In genomic region chr21:36069713-36070573, GRCh38 we compare ENCODE assay signal across 1 cellular context.
A peak's percentile ranks its signal among the peaks of the same experiment; 100 is the strongest.
TF ChIP-seq lines count a peak whose summit lies in the region.

Gene CBR1, plus strand, starts transcription at chr21:36070024. Its CDS starts 92 bp downstream, at chr21:36070116.

TF ChIP-seq in HepG2, 621 proteins besides CTCF, POLR2A, EP300 and RAD21 (continued from another document and continues in another):
- no peak for TF ChIP-seq CERS6 (CRISPR knock-in tag; IDR thresholded peaks at IDR 0.05)
- peak; percentile 39; the same call in 1 of the 2 replicates for TF ChIP-seq HES4 (CRISPR knock-in tag; IDR thresholded peaks at IDR 0.05; ENCODE audit: borderline replicate concordance)
- TF ChIP-seq, protein P1, sequence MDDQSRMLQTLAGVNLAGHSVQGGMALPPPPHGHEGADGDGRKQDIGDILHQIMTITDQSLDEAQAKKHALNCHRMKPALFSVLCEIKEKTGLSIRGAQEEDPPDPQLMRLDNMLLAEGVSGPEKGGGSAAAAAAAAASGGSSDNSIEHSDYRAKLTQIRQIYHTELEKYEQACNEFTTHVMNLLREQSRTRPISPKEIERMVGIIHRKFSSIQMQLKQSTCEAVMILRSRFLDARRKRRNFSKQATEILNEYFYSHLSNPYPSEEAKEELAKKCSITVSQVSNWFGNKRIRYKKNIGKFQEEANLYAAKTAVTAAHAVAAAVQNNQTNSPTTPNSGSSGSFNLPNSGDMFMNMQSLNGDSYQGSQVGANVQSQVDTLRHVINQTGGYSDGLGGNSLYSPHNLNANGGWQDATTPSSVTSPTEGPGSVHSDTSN (CRISPR knock-in tag; IDR thresholded peaks at IDR 0.05; ENCODE audit: borderline replicate concordance): no peak
- no peak for TF ChIP-seq HOXA7 (CRISPR knock-in tag; IDR thresholded peaks at IDR 0.05)
- TF ChIP-seq ZNF251 (CRISPR knock-in tag; IDR thresholded peaks at IDR 0.05): no peak
- no peak for TF ChIP-seq ZNF296 (CRISPR knock-in tag; conservative IDR thresholded peaks at IDR 0.05)
- TF ChIP-seq FOXJ3 (CRISPR knock-in tag; IDR thresholded peaks at IDR 0.05; ENCODE audit: borderline replicate concordance): no peak
- TF ChIP-seq ZNF7 (CRISPR knock-in tag; IDR thresholded peaks at IDR 0.05): no peak
- peak; percentile 23; the same call in 1 of the 2 replicates for TF ChIP-seq THAP9 (CRISPR knock-in tag; IDR thresholded peaks at IDR 0.05; ENCODE audit: borderline replicate concordance)
- no peak for TF ChIP-seq ARNT2 (CRISPR knock-in tag; IDR thresholded peaks at IDR 0.05; ENCODE audit: low read depth)
- TF ChIP-seq, protein P2, sequence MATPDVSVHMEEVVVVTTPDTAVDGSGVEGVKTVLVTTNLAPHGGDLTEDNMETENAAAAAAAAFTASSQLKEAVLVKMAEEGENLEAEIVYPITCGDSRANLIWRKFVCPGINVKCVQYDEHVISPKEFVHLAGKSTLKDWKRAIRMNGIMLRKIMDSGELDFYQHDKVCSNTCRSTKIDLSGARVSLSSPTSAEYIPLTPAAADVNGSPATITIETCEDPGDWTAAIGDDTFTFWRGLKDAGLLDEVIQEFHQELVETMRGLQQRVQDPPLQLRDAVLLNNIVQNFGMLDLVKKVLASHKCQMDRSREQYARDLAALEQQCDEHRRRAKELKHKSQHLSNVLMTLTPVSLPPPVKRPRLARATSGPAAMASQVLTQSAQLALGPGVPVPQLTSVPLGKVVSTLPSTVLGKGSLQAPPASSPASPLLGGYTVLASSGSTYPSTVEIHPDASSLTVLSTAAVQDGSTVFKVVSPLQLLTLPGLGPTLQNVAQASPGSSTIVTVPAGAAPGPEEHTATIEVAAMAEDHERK (CRISPR knock-in tag; IDR thresholded peaks at IDR 0.05; ENCODE audit: low read depth): no peak
- no peak for TF ChIP-seq ZNF33A (CRISPR knock-in tag; IDR thresholded peaks at IDR 0.05; ENCODE audit: borderline replicate concordance)
- TF ChIP-seq ZNF547 (CRISPR knock-in tag; IDR thresholded peaks at IDR 0.05): no peak
- TF ChIP-seq, protein P3, sequence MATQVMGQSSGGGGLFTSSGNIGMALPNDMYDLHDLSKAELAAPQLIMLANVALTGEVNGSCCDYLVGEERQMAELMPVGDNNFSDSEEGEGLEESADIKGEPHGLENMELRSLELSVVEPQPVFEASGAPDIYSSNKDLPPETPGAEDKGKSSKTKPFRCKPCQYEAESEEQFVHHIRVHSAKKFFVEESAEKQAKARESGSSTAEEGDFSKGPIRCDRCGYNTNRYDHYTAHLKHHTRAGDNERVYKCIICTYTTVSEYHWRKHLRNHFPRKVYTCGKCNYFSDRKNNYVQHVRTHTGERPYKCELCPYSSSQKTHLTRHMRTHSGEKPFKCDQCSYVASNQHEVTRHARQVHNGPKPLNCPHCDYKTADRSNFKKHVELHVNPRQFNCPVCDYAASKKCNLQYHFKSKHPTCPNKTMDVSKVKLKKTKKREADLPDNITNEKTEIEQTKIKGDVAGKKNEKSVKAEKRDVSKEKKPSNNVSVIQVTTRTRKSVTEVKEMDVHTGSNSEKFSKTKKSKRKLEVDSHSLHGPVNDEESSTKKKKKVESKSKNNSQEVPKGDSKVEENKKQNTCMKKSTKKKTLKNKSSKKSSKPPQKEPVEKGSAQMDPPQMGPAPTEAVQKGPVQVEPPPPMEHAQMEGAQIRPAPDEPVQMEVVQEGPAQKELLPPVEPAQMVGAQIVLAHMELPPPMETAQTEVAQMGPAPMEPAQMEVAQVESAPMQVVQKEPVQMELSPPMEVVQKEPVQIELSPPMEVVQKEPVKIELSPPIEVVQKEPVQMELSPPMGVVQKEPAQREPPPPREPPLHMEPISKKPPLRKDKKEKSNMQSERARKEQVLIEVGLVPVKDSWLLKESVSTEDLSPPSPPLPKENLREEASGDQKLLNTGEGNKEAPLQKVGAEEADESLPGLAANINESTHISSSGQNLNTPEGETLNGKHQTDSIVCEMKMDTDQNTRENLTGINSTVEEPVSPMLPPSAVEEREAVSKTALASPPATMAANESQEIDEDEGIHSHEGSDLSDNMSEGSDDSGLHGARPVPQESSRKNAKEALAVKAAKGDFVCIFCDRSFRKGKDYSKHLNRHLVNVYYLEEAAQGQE (IDR thresholded peaks at IDR 0.05; ENCODE audit: borderline replicate concordance in 1 of 2, low read depth in 1 of 2, low read length in 2 of 2): peak in 1 of 2 experiments; percentile 23; a peak in 1 of 4 replicates
- 0 out of 2 replicates have a peak, but pooled peaks have one; percentile 37 for TF ChIP-seq BRD4 (CRISPR knock-in tag; IDR thresholded peaks at IDR 0.05)
- no peak for TF ChIP-seq ZBTB7B (CRISPR knock-in tag; IDR thresholded peaks at IDR 0.05)
- no peak for TF ChIP-seq ZNF746 (CRISPR knock-in tag; IDR thresholded peaks at IDR 0.05)
- TF ChIP-seq ZNF737 (CRISPR knock-in tag; IDR thresholded peaks at IDR 0.05; ENCODE audit: borderline replicate concordance): no peak
- peak; percentile 71; the same call in 1 of the 2 replicates for TF ChIP-seq ZNF543 (CRISPR knock-in tag; IDR thresholded peaks at IDR 0.05)
- no peak for TF ChIP-seq IRF2 (CRISPR knock-in tag; IDR thresholded peaks at IDR 0.05)
- TF ChIP-seq SP5 (CRISPR knock-in tag; IDR thresholded peaks at IDR 0.05; ENCODE audit: borderline replicate concordance, low read depth): peak; percentile 37
- TF ChIP-seq, protein P4, sequence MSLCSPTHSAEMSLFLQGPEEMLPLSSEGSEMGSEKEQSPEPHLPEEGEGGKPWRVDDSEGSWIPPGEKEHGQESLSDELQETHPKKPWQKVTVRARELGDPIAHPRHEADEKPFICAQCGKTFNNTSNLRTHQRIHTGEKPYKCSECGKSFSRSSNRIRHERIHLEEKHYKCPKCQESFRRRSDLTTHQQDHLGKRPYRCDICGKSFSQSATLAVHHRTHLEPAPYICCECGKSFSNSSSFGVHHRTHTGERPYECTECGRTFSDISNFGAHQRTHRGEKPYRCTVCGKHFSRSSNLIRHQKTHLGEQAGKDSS (CRISPR knock-in tag; IDR thresholded peaks at IDR 0.05; ENCODE audit: borderline replicate concordance, low read depth): no peak
- TF ChIP-seq ZNF839 (CRISPR knock-in tag; IDR thresholded peaks at IDR 0.05; ENCODE audit: borderline replicate concordance): no peak
- no peak for TF ChIP-seq ZZZ3 (CRISPR knock-in tag; IDR thresholded peaks at IDR 0.05; ENCODE audit: borderline replicate concordance)
- TF ChIP-seq ZNF841 (CRISPR knock-in tag; IDR thresholded peaks at IDR 0.05; ENCODE audit: borderline replicate concordance): no peak
- TF ChIP-seq KDM5A (IDR thresholded peaks at IDR 0.05; ENCODE audit: borderline replicate concordance, low read length): no peak
- TF ChIP-seq SNAPC2 (CRISPR knock-in tag; IDR thresholded peaks at IDR 0.05): no peak
- no peak for TF ChIP-seq TBL1XR1 (IDR thresholded peaks at IDR 0.05; ENCODE audit: borderline replicate concordance, low read length, partially characterized antibody)
- TF ChIP-seq ZNF382 (CRISPR knock-in tag; IDR thresholded peaks at IDR 0.05; ENCODE audit: borderline replicate concordance): no peak
- no peak for TF ChIP-seq RFX1 (IDR thresholded peaks at IDR 0.05)
- TF ChIP-seq FOSL1 (CRISPR knock-in tag; IDR thresholded peaks at IDR 0.05; ENCODE audit: borderline replicate concordance): no peak
- no peak for TF ChIP-seq TEAD3 (CRISPR knock-in tag; optimal IDR thresholded peaks at IDR 0.05; ENCODE audit: borderline replicate concordance)
- TF ChIP-seq ZNF605 (CRISPR knock-in tag; IDR thresholded peaks at IDR 0.05): 0 out of 2 replicates have a peak, but pooled peaks have one; percentile 15
- TF ChIP-seq ATRX (CRISPR knock-in tag; IDR thresholded peaks at IDR 0.05; ENCODE audit: borderline replicate concordance): no peak
- no peak for TF ChIP-seq GLMP (CRISPR knock-in tag; IDR thresholded peaks at IDR 0.05; ENCODE audit: borderline replicate concordance)
- TF ChIP-seq, protein P5, sequence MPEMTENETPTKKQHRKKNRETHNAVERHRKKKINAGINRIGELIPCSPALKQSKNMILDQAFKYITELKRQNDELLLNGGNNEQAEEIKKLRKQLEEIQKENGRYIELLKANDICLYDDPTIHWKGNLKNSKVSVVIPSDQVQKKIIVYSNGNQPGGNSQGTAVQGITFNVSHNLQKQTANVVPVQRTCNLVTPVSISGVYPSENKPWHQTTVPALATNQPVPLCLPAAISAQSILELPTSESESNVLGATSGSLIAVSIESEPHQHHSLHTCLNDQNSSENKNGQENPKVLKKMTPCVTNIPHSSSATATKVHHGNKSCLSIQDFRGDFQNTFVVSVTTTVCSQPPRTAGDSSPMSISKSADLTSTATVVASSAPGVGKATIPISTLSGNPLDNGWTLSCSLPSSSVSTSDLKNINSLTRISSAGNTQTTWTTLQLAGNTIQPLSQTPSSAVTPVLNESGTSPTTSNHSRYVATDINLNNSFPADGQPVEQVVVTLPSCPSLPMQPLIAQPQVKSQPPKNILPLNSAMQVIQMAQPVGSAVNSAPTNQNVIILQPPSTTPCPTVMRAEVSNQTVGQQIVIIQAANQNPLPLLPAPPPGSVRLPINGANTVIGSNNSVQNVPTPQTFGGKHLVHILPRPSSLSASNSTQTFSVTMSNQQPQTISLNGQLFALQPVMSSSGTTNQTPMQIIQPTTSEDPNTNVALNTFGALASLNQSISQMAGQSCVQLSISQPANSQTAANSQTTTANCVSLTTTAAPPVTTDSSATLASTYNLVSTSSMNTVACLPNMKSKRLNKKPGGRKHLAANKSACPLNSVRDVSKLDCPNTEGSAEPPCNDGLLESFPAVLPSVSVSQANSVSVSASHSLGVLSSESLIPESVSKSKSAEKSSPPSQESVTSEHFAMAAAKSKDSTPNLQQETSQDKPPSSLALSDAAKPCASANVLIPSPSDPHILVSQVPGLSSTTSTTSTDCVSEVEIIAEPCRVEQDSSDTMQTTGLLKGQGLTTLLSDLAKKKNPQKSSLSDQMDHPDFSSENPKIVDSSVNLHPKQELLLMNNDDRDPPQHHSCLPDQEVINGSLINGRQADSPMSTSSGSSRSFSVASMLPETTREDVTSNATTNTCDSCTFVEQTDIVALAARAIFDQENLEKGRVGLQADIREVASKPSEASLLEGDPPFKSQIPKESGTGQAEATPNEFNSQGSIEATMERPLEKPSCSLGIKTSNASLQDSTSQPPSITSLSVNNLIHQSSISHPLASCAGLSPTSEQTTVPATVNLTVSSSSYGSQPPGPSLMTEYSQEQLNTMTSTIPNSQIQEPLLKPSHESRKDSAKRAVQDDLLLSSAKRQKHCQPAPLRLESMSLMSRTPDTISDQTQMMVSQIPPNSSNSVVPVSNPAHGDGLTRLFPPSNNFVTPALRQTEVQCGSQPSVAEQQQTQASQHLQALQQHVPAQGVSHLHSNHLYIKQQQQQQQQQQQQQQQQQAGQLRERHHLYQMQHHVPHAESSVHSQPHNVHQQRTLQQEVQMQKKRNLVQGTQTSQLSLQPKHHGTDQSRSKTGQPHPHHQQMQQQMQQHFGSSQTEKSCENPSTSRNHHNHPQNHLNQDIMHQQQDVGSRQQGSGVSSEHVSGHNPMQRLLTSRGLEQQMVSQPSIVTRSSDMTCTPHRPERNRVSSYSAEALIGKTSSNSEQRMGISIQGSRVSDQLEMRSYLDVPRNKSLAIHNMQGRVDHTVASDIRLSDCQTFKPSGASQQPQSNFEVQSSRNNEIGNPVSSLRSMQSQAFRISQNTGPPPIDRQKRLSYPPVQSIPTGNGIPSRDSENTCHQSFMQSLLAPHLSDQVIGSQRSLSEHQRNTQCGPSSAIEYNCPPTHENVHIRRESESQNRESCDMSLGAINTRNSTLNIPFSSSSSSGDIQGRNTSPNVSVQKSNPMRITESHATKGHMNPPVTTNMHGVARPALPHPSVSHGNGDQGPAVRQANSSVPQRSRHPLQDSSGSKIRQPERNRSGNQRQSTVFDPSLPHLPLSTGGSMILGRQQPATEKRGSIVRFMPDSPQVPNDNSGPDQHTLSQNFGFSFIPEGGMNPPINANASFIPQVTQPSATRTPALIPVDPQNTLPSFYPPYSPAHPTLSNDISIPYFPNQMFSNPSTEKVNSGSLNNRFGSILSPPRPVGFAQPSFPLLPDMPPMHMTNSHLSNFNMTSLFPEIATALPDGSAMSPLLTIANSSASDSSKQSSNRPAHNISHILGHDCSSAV (CRISPR knock-in tag; IDR thresholded peaks at IDR 0.05; ENCODE audit: borderline replicate concordance): no peak
- no peak for TF ChIP-seq ZNF576 (CRISPR knock-in tag; IDR thresholded peaks at IDR 0.05)
- peak; percentile 73; the same call in 1 of the 2 replicates for TF ChIP-seq KLF12 (CRISPR knock-in tag; IDR thresholded peaks at IDR 0.05; ENCODE audit: borderline replicate concordance)
- TF ChIP-seq ZNF567 (CRISPR knock-in tag; IDR thresholded peaks at IDR 0.05; ENCODE audit: borderline replicate concordance): no peak
- TF ChIP-seq ZNF775 (CRISPR knock-in tag; IDR thresholded peaks at IDR 0.05; ENCODE audit: borderline replicate concordance): no peak
- no peak for TF ChIP-seq AGO1 (IDR thresholded peaks at IDR 0.05; ENCODE audit: low read depth, low read length, poor library complexity, severe bottlenecking)
- no peak for TF ChIP-seq ZNF557 (CRISPR knock-in tag; IDR thresholded peaks at IDR 0.05)
